ENCODE assay signal across 12 cellular contexts in genomic region chr16:2560131-2560797, GRCh38. TPM values are rescaled to one million over a fixed set of nuclear protein-coding genes. Genes with fewer than 3 reads are reported as not detected.
A peak's percentile ranks its signal among the peaks of the same experiment; 100 is the strongest.
DNase-seq lines count a peak whose midpoint lies in the region; ATAC-seq and TF ChIP-seq lines count a peak whose summit lies in the region.
"Not testable (repeated sequence)": the region's sequence is repeated elsewhere in the genome, so short reads cannot be mapped to it uniquely, and the experiment has no call there.
"Had no signal": no experiment of that assay in that cellular context is flagged by ENCODE, and none has a peak within 500 bp of the region (broad histone marks: within the 10 kb centered on the region; RNA-seq: fewer than 3 reads in every experiment).

No MANE protein-coding gene starts in this region.

- H3K4me2 ChIP-seq in OCI-LY3 (ENCODE audit: low read length) = peak overlapping the region; percentile 22; the same call in 1 of the 2 replicates

- H3K9me3 Mint-ChIP-seq in naive B cell = not testable (repeated sequence)

- intact Hi-C loops in aorta (cut with DNase I) = not testable (repeated sequence)

- H3K79me2 ChIP-seq in OCI-LY3 (ENCODE audit: low read length) = not testable (repeated sequence)

- H3K27ac ChIP-seq in OCI-LY3 (ENCODE audit: low read length) = peak overlapping the region; percentile 71
- H3K27ac ChIP-seq in gastroesophageal sphincter; aorta (ENCODE audit: low read depth in 1 of 2, low read length in 2 of 2): not testable (repeated sequence)

- not testable (repeated sequence) for H3K4me3 ChIP-seq in OCI-LY3 (ENCODE audit: low read length); gastroesophageal sphincter; aorta (ENCODE audit: low read length in 2 of 2)

- 20% methylated on average over 2 of the region's 17 CpGs; no CpG with 5 or more reads in 1 of the 2 donors for WGBS in gastroesophageal sphincter (ENCODE audit: low coverage in 1 of 2), 2 donors
- 71 to 78% methylated on average over 6 to 10 of the region's 17 CpGs for WGBS in aorta, 2 donors

- H3K36me3 ChIP-seq in OCI-LY3 (replicated peaks; ENCODE audit: low read depth, low read length); gastroesophageal sphincter; aorta (ENCODE audit: control insufficient read depth in 1 of 2, insufficient read depth in 2 of 2, low read length in 1 of 2): not testable (repeated sequence)

- ATAC-seq in GM18498 (IDR thresholded peaks at IDR 0.05; ENCODE audit: unreplicated experiment) (peak; percentile 54), GM19438 (IDR thresholded peaks at IDR 0.05; ENCODE audit: low read depth, unreplicated experiment) (peak; percentile 53), HG02610 (IDR thresholded peaks at IDR 0.05; ENCODE audit: unreplicated experiment) (peak; percentile 61), HG03108 (IDR thresholded peaks at IDR 0.05; ENCODE audit: unreplicated experiment) (peak; percentile 36), gastroesophageal sphincter (peak; percentile 59), naive B cell (ENCODE audit: low read depth in 2 of 2) (peak; percentile 83 to 85), aorta (ENCODE audit: low FRiP score) (peak; percentile 40)

- not testable (repeated sequence) for H3K27me3 Mint-ChIP-seq in naive B cell

- DNase-seq in naive B cell (peak; percentile 74), aorta (peak in 1 of 2 donors; percentile 27)

- TF ChIP-seq CTCF in OCI-LY3 (IDR thresholded peaks at IDR 0.05; ENCODE audit: low read depth, low read length); gastroesophageal sphincter (IDR thresholded peaks at IDR 0.05): not testable (repeated sequence)

- H3K4me3 Mint-ChIP-seq in naive B cell = peak overlapping the region in 1 of 8 donors; percentile 5

- not testable (repeated sequence) for TF ChIP-seq EP300 in gastroesophageal sphincter (IDR thresholded peaks at IDR 0.05)

- H3K4me1 ChIP-seq in OCI-LY3 (ENCODE audit: low read length); gastroesophageal sphincter; aorta (ENCODE audit: control insufficient read depth in 1 of 2, insufficient read depth in 2 of 2, low read length in 2 of 2): not testable (repeated sequence)

- not testable (repeated sequence) for H3K9me3 ChIP-seq in OCI-LY3 (ENCODE audit: insufficient read depth, low read length); gastroesophageal sphincter; aorta (ENCODE audit: control insufficient read depth, low read length)

- H3K27me3 ChIP-seq in OCI-LY3 (ENCODE audit: low read depth, low read length); gastroesophageal sphincter; aorta (ENCODE audit: control insufficient read depth in 1 of 2, insufficient read depth in 2 of 2, low read length in 1 of 2): not testable (repeated sequence)

- H3K4me1 Mint-ChIP-seq in naive B cell = not testable (repeated sequence)

- not testable (repeated sequence) for H2AFZ ChIP-seq in OCI-LY3 (ENCODE audit: low read depth, low read length)

- H3K27ac Mint-ChIP-seq in naive B cell = peak overlapping the region in 3 of 6 donors; percentile 1 to 54 (median 26)

- not testable (repeated sequence) for TF ChIP-seq POLR2A in gastroesophageal sphincter (IDR thresholded peaks at IDR 0.05)

- not testable (repeated sequence) for H3K36me3 Mint-ChIP-seq in naive B cell

- H3K9ac ChIP-seq in OCI-LY3 (ENCODE audit: low read length) = not testable (repeated sequence)

- H4K20me1 ChIP-seq in OCI-LY3 (ENCODE audit: insufficient read depth, low read length) = not testable (repeated sequence)

RNA-seq across cellular contexts. Expression of gene PDPK1, which starts 22.4 kb away (rescaled TPM):
- 10 to 100 TPM; 30.8 to 43.1 (median 36.5) TPM for total RNA-seq in gastroesophageal sphincter
- polyA plus RNA-seq in naive B cell (ENCODE audit: low read depth in 6 of 6) = 10 to 100 TPM; 16.7 to 44.8 (median 38.9) TPM
- 10 to 100 TPM; 43.0 to 46.4 TPM for total RNA-seq in aorta
- 10 to 100 TPM; 12.7 to 17.9 TPM for polyA plus RNA-seq in aorta

RNA-seq across cellular contexts. Expression of gene CEMP1, which starts 29.1 kb away (rescaled TPM):
- total RNA-seq in gastroesophageal sphincter = under 1 TPM in 1 of 4 donors, not detected in 3; 0.40 TPM
- polyA plus RNA-seq in naive B cell (ENCODE audit: low read depth in 6 of 6) = 1 to 10 TPM; 2.4 to 5.7 (median 3.5) TPM
- total RNA-seq in aorta = not detected
- polyA plus RNA-seq in aorta = 1 to 10 TPM in 1 of 2 donors, under 1 TPM in 1; 0.38 to 1.2 TPM
- total RNA-seq: activated CD8-positive, alpha-beta memory T cell treated with anti-CD3 and anti-CD28 coated beads, Interleukin-2, amount 10 ng/mL, durations not matched to agents 7 days and 5 days; chondrocyte; H1; M059J had no signal
- polyA plus RNA-seq: H1 had no signal

RNA-seq across cellular contexts. Expression of gene AMDHD2, which starts 40.1 kb away (rescaled TPM):
- 10 to 100 TPM; 14.0 to 29.1 (median 23.4) TPM for total RNA-seq in gastroesophageal sphincter
- 10 to 100 TPM; 17.6 to 24.0 (median 20.5) TPM for polyA plus RNA-seq in naive B cell (ENCODE audit: low read depth in 6 of 6)
- total RNA-seq in aorta = 10 to 100 TPM; 22.0 to 44.6 TPM
- 10 to 100 TPM; 19.5 to 48.6 TPM for polyA plus RNA-seq in aorta

RNA-seq across cellular contexts. Expression of gene ATP6V0C, which starts 46.5 kb away (rescaled TPM):
- total RNA-seq in gastroesophageal sphincter = 10 to 100 TPM; 37.5 to 62.2 (median 50.9) TPM
- polyA plus RNA-seq in naive B cell (ENCODE audit: low read depth in 6 of 6) = 100 to 1,000 TPM in 3 of 6 donors, 10 to 100 TPM in 3; 75.4 to 114 (median 98.1) TPM
- total RNA-seq in aorta = 100 to 1,000 TPM; 116 to 119 TPM
- 100 to 1,000 TPM in 1 of 2 donors, 10 to 100 TPM in 1; 67.9 to 108 TPM for polyA plus RNA-seq in aorta
